Comparison of ENCODE assay signal across 8 cellular contexts in the genomic region with DNA sequence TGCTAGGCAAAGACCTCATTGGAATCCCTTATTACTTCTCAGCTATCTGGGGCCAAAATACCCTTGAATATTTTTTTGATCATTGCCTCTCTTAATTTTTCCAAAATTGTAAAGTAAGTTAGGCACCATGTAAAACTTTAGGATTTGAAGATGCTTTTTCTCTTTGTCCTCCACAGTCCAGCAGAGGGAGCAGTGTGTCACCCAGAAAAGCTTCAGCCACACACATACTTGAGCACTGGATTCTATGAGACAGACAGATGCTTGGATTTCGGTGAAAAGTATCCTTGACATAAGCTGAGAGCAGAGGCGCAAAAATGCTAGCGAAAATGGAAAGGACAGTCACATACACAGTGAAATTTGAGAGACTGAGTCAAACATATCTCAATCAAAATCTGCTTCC.
DNase-seq lines count a peak whose midpoint lies in the region; ATAC-seq and TF ChIP-seq lines count a peak whose summit lies in the region.

No MANE protein-coding gene starts in this region.

- H3K4me1 Mint-ChIP-seq in nephron, result no peaks in the 10 kb centered on the region
- no peaks in the 10 kb centered on the region for H3K4me1 Mint-ChIP-seq in CD8-positive, alpha-beta memory T cell

- no peaks in the 10 kb centered on the region for H3K9me3 ChIP-seq in OCI-LY3 (ENCODE audit: insufficient read depth, low read length)
- H3K9me3 ChIP-seq in CD8-positive, alpha-beta memory T cell (ENCODE audit: low read length), result no peaks in the 10 kb centered on the region

- intact Hi-C loops in Right ventricle myocardium superior (cut with DNase I), result no loop called here
- intact Hi-C loops in Right ventricle myocardium inferior (cut with DNase I), result loop anchor here (5.0 kb wide), 1 partner anchor 172 kb away; no protein-coding TSS in a partner anchor

- ATAC-seq in Right ventricle myocardium superior (ENCODE audit: poor library complexity), result peak; percentile 41
- no peak for ATAC-seq in Right ventricle myocardium inferior
- ATAC-seq in HG03520 (IDR thresholded peaks at IDR 0.05; ENCODE audit: unreplicated experiment), result peak; percentile 68

- no peak overlapping the region for H3K4me3 ChIP-seq in OCI-LY3 (ENCODE audit: low read length)
- no peak overlapping the region for H3K4me3 ChIP-seq in epithelial cell of esophagus (ENCODE audit: low read length)
- H3K4me3 ChIP-seq in CD8-positive, alpha-beta memory T cell (ENCODE audit: low read length), result no peak overlapping the region

- TF ChIP-seq CTCF in OCI-LY3 (IDR thresholded peaks at IDR 0.05; ENCODE audit: low read depth, low read length), result peak; percentile 82
- peak; percentile 82 for TF ChIP-seq CTCF in epithelial cell of esophagus (IDR thresholded peaks at IDR 0.05; ENCODE audit: insufficient read depth, low read depth, low read length, missing control alignments)
- peak; percentile 72 to 81 (median 74) for TF ChIP-seq CTCF in nephron (IDR thresholded peaks at IDR 0.05; ENCODE audit: unreplicated experiment in 3 of 3)

- no peaks in the 10 kb centered on the region for H3K36me3 Mint-ChIP-seq in nephron (ENCODE audit: low read depth)
- no peaks in the 10 kb centered on the region for H3K36me3 Mint-ChIP-seq in CD8-positive, alpha-beta memory T cell

- no peaks in the 10 kb centered on the region for H3K36me3 ChIP-seq in OCI-LY3 (replicated peaks; ENCODE audit: low read depth, low read length)
- no peaks in the 10 kb centered on the region for H3K36me3 ChIP-seq in CD8-positive, alpha-beta memory T cell (ENCODE audit: insufficient read depth, low read length)

- POLR2A ChIA-PET in CD8-positive, alpha-beta memory T cell (lab: Charles Lee), result no interaction called here

- DNase-seq in Right ventricle myocardium superior (no peak), Right ventricle myocardium inferior (ENCODE audit: missing footprints) (no peak), epithelial cell of esophagus (ENCODE audit: low read depth) (peak; percentile 60), GM19240 (ENCODE audit: insufficient read length, low spot score) (no peak)
- DNase-seq in CD8-positive, alpha-beta memory T cell, result no peak

- H3K27ac ChIP-seq in OCI-LY3 (ENCODE audit: low read length), result no peak overlapping the region
- H3K27ac ChIP-seq in CD8-positive, alpha-beta memory T cell (ENCODE audit: low read depth, low read length), result no peak overlapping the region

- H3K9ac ChIP-seq in OCI-LY3 (ENCODE audit: low read length), result no peak overlapping the region

- peak overlapping the region; percentile 73; the same call in 1 of the 2 replicates for H2AFZ ChIP-seq in OCI-LY3 (ENCODE audit: low read depth, low read length)

- H3K4me1 ChIP-seq in OCI-LY3 (ENCODE audit: low read length), result 0 out of 2 replicates have a peak, but pooled peaks cover 2% of the 10 kb centered on the region
- no peaks in the 10 kb centered on the region for H3K4me1 ChIP-seq in CD8-positive, alpha-beta memory T cell (ENCODE audit: insufficient read depth, low read length)

- H3K27me3 ChIP-seq in OCI-LY3 (ENCODE audit: low read depth, low read length), result no peaks in the 10 kb centered on the region
- no peaks in the 10 kb centered on the region for H3K27me3 ChIP-seq in CD8-positive, alpha-beta memory T cell (ENCODE audit: insufficient read depth, low read length, poor library complexity, severe bottlenecking)

- no peaks in the 10 kb centered on the region for H3K9me3 Mint-ChIP-seq in nephron
- H3K9me3 Mint-ChIP-seq in CD8-positive, alpha-beta memory T cell, result peaks cover 0 to 6% (median 0%) of the 10 kb centered on the region in 5 donors

- H4K20me1 ChIP-seq in OCI-LY3 (ENCODE audit: insufficient read depth, low read length), result no peaks in the 10 kb centered on the region

- no peak overlapping the region for H3K27ac Mint-ChIP-seq in nephron
- H3K27ac Mint-ChIP-seq in CD8-positive, alpha-beta memory T cell, result no peak overlapping the region

- CTCF ChIA-PET in CD8-positive, alpha-beta memory T cell (lab: Charles Lee), result no interaction called here

- H3K4me2 ChIP-seq in OCI-LY3 (ENCODE audit: low read length), result peak overlapping the region; percentile 53

- no peaks in the 10 kb centered on the region for H3K27me3 Mint-ChIP-seq in nephron (ENCODE audit: low read depth)
- H3K27me3 Mint-ChIP-seq in CD8-positive, alpha-beta memory T cell, result no peaks in the 10 kb centered on the region

- no peaks in the 10 kb centered on the region for H3K79me2 ChIP-seq in OCI-LY3 (ENCODE audit: low read length)

- no peak overlapping the region for H3K4me3 Mint-ChIP-seq in nephron
- H3K4me3 Mint-ChIP-seq in CD8-positive, alpha-beta memory T cell, result no peak overlapping the region
